Comparison of ENCODE assay signal across 1 cellular context in genomic region chr1:21149862-21150432, GRCh38.
TF ChIP-seq lines count a peak whose summit lies in the region.

No MANE protein-coding gene starts in this region.

TF ChIP-seq in HEK293, 187 proteins besides CTCF, POLR2A, EP300 and RAD21 (continued from another document and continues in another):
- peak; percentile 83 for TF ChIP-seq ZNF692 (tag by site-specific recombination; IDR thresholded peaks at IDR 0.05)
- no peak for TF ChIP-seq KLF10 (tag by site-specific recombination; IDR thresholded peaks at IDR 0.05)
- TF ChIP-seq ZNF211 (tag by site-specific recombination; IDR thresholded peaks at IDR 0.05; ENCODE audit: low read depth) = no peak
- TF ChIP-seq ZBTB17 (tag by site-specific recombination; IDR thresholded peaks at IDR 0.05) = no peak
- no peak for TF ChIP-seq SETDB1 (IDR thresholded peaks at IDR 0.05; ENCODE audit: insufficient read length, low read length)
- no peak for TF ChIP-seq PRDM1 (tag by site-specific recombination; IDR thresholded peaks at IDR 0.05)
- no peak for TF ChIP-seq ZNF501 (tag by site-specific recombination; IDR thresholded peaks at IDR 0.05)
- TF ChIP-seq, protein P1, sequence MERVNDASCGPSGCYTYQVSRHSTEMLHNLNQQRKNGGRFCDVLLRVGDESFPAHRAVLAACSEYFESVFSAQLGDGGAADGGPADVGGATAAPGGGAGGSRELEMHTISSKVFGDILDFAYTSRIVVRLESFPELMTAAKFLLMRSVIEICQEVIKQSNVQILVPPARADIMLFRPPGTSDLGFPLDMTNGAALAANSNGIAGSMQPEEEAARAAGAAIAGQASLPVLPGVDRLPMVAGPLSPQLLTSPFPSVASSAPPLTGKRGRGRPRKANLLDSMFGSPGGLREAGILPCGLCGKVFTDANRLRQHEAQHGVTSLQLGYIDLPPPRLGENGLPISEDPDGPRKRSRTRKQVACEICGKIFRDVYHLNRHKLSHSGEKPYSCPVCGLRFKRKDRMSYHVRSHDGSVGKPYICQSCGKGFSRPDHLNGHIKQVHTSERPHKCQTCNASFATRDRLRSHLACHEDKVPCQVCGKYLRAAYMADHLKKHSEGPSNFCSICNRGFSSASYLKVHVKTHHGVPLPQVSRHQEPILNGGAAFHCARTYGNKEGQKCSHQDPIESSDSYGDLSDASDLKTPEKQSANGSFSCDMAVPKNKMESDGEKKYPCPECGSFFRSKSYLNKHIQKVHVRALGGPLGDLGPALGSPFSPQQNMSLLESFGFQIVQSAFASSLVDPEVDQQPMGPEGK (tag by site-specific recombination; IDR thresholded peaks at IDR 0.05) = no peak
- TF ChIP-seq GLIS1 (tag by site-specific recombination; IDR thresholded peaks at IDR 0.05) = no peak
- TF ChIP-seq ZNF202 (tag by site-specific recombination; IDR thresholded peaks at IDR 0.05; ENCODE audit: borderline replicate concordance) = no peak
- TF ChIP-seq ZNF549 (tag by site-specific recombination; IDR thresholded peaks at IDR 0.05) = no peak
- TF ChIP-seq ZNF580 (tag by site-specific recombination; IDR thresholded peaks at IDR 0.05) = no peak
- TF ChIP-seq, protein P2, sequence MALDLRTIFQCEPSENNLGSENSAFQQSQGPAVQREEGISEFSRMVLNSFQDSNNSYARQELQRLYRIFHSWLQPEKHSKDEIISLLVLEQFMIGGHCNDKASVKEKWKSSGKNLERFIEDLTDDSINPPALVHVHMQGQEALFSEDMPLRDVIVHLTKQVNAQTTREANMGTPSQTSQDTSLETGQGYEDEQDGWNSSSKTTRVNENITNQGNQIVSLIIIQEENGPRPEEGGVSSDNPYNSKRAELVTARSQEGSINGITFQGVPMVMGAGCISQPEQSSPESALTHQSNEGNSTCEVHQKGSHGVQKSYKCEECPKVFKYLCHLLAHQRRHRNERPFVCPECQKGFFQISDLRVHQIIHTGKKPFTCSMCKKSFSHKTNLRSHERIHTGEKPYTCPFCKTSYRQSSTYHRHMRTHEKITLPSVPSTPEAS (tag by site-specific recombination; IDR thresholded peaks at IDR 0.05) = no peak
- TF ChIP-seq ZNF513 (tag by site-specific recombination; IDR thresholded peaks at IDR 0.05) = no peak
- TF ChIP-seq ZNF18 (tag by site-specific recombination; IDR thresholded peaks at IDR 0.05) = no peak
- TF ChIP-seq ZNF571 (tag by site-specific recombination; IDR thresholded peaks at IDR 0.05) = no peak
- TF ChIP-seq, protein P3, sequence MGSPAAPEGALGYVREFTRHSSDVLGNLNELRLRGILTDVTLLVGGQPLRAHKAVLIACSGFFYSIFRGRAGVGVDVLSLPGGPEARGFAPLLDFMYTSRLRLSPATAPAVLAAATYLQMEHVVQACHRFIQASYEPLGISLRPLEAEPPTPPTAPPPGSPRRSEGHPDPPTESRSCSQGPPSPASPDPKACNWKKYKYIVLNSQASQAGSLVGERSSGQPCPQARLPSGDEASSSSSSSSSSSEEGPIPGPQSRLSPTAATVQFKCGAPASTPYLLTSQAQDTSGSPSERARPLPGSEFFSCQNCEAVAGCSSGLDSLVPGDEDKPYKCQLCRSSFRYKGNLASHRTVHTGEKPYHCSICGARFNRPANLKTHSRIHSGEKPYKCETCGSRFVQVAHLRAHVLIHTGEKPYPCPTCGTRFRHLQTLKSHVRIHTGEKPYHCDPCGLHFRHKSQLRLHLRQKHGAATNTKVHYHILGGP (tag by site-specific recombination; IDR thresholded peaks at IDR 0.05) = no peak
- no peak for TF ChIP-seq ZNF157 (tag by site-specific recombination; IDR thresholded peaks at IDR 0.05)
- TF ChIP-seq ZBTB49 (tag by site-specific recombination; IDR thresholded peaks at IDR 0.05; ENCODE audit: low read depth) = no peak
- TF ChIP-seq HOXC10 (CRISPR knock-in tag; IDR thresholded peaks at IDR 0.05) = no peak
- no peak for TF ChIP-seq ZNF544 (tag by site-specific recombination; IDR thresholded peaks at IDR 0.05)
- no peak for TF ChIP-seq ZNF311 (tag by site-specific recombination; IDR thresholded peaks at IDR 0.05; ENCODE audit: borderline replicate concordance)
- TF ChIP-seq ZNF24 (tag by site-specific recombination; IDR thresholded peaks at IDR 0.05) = no peak
- no peak for TF ChIP-seq ZNF529 (tag by site-specific recombination; IDR thresholded peaks at IDR 0.05; ENCODE audit: insufficient replicate concordance)
- TF ChIP-seq, protein P4, sequence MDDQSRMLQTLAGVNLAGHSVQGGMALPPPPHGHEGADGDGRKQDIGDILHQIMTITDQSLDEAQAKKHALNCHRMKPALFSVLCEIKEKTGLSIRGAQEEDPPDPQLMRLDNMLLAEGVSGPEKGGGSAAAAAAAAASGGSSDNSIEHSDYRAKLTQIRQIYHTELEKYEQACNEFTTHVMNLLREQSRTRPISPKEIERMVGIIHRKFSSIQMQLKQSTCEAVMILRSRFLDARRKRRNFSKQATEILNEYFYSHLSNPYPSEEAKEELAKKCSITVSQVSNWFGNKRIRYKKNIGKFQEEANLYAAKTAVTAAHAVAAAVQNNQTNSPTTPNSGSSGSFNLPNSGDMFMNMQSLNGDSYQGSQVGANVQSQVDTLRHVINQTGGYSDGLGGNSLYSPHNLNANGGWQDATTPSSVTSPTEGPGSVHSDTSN (CRISPR knock-in tag; IDR thresholded peaks at IDR 0.05) = no peak
- no peak for TF ChIP-seq ZSCAN30 (tag by site-specific recombination; IDR thresholded peaks at IDR 0.05)
- no peak for TF ChIP-seq ZNF426 (tag by site-specific recombination; IDR thresholded peaks at IDR 0.05)
- TF ChIP-seq ZNF830 (tag by site-specific recombination; IDR thresholded peaks at IDR 0.05; ENCODE audit: low read depth) = no peak
- no peak for TF ChIP-seq ZNF2 (tag by site-specific recombination; IDR thresholded peaks at IDR 0.05)
- no peak for TF ChIP-seq MZF1 (tag by site-specific recombination; IDR thresholded peaks at IDR 0.05; ENCODE audit: borderline replicate concordance)
- TF ChIP-seq ZSCAN5A (tag by site-specific recombination; IDR thresholded peaks at IDR 0.05) = no peak
- no peak for TF ChIP-seq ZNF473 (tag by site-specific recombination; IDR thresholded peaks at IDR 0.05)
- no peak for TF ChIP-seq ZNF76 (tag by site-specific recombination; IDR thresholded peaks at IDR 0.05; ENCODE audit: borderline replicate concordance, low read depth)
- no peak for TF ChIP-seq KLF9 (tag by site-specific recombination; IDR thresholded peaks at IDR 0.05; ENCODE audit: low read depth)
- no peak for TF ChIP-seq SP3 (tag by site-specific recombination; IDR thresholded peaks at IDR 0.05)
- no peak for TF ChIP-seq ZSCAN16 (tag by site-specific recombination; IDR thresholded peaks at IDR 0.05)
- no peak for TF ChIP-seq ZFHX2 (tag by site-specific recombination; conservative IDR thresholded peaks at IDR 0.05)
- no peak for TF ChIP-seq ZNF394 (tag by site-specific recombination; IDR thresholded peaks at IDR 0.05; ENCODE audit: borderline replicate concordance)
- TF ChIP-seq, protein P5, sequence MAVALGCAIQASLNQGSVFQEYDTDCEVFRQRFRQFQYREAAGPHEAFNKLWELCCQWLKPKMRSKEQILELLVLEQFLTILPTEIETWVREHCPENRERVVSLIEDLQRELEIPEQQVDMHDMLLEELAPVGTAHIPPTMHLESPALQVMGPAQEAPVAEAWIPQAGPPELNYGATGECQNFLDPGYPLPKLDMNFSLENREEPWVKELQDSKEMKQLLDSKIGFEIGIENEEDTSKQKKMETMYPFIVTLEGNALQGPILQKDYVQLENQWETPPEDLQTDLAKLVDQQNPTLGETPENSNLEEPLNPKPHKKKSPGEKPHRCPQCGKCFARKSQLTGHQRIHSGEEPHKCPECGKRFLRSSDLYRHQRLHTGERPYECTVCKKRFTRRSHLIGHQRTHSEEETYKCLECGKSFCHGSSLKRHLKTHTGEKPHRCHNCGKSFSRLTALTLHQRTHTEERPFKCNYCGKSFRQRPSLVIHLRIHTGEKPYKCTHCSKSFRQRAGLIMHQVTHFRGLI (tag by site-specific recombination; IDR thresholded peaks at IDR 0.05) = no peak
- no peak for TF ChIP-seq ZNF335 (tag by site-specific recombination; conservative IDR thresholded peaks at IDR 0.05)
- TF ChIP-seq, protein P6, sequence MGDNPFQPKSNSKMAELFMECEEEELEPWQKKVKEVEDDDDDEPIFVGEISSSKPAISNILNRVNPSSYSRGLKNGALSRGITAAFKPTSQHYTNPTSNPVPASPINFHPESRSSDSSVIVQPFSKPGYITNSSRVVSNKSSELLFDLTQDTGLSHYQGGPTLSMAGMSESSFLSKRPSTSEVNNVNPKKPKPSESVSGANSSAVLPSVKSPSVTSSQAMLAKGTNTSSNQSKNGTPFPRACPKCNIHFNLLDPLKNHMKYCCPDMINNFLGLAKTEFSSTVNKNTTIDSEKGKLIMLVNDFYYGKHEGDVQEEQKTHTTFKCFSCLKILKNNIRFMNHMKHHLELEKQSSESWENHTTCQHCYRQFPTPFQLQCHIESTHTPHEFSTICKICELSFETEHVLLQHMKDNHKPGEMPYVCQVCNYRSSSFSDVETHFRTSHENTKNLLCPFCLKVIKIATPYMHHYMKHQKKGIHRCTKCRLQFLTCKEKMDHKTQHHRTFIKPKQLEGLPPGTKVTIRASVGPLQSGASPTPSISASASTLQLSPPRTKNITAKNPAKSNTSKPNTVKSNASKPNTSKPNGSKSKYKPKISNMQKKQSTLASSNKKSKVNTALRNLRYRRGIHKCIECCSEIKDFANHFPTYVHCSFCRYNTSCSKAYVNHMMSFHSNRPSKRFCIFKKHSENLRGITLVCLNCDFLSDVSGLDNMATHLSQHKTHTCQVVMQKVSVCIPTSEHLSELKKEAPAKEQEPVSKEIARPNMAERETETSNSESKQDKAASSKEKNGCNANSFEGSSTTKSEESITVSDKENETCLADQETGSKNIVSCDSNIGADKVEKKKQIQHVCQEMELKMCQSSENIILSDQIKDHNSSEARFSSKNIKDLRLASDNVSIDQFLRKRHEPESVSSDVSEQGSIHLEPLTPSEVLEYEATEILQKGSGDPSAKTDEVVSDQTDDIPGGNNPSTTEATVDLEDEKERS (tag by site-specific recombination; IDR thresholded peaks at IDR 0.05) = no peak
- peak; percentile 25; the same call in 1 of the 2 replicates for TF ChIP-seq ZNF629 (tag by site-specific recombination; IDR thresholded peaks at IDR 0.05)
- no peak for TF ChIP-seq SCRT1 (tag by site-specific recombination; IDR thresholded peaks at IDR 0.05; ENCODE audit: borderline replicate concordance)
- TF ChIP-seq ZNF391 (tag by site-specific recombination; IDR thresholded peaks at IDR 0.05; ENCODE audit: borderline replicate concordance, low read depth) = no peak
- no peak for TF ChIP-seq GLIS2 (tag by site-specific recombination; IDR thresholded peaks at IDR 0.05)
- TF ChIP-seq ZNF521 (tag by site-specific recombination; IDR thresholded peaks at IDR 0.05) = no peak
